In the genomic region with DNA sequence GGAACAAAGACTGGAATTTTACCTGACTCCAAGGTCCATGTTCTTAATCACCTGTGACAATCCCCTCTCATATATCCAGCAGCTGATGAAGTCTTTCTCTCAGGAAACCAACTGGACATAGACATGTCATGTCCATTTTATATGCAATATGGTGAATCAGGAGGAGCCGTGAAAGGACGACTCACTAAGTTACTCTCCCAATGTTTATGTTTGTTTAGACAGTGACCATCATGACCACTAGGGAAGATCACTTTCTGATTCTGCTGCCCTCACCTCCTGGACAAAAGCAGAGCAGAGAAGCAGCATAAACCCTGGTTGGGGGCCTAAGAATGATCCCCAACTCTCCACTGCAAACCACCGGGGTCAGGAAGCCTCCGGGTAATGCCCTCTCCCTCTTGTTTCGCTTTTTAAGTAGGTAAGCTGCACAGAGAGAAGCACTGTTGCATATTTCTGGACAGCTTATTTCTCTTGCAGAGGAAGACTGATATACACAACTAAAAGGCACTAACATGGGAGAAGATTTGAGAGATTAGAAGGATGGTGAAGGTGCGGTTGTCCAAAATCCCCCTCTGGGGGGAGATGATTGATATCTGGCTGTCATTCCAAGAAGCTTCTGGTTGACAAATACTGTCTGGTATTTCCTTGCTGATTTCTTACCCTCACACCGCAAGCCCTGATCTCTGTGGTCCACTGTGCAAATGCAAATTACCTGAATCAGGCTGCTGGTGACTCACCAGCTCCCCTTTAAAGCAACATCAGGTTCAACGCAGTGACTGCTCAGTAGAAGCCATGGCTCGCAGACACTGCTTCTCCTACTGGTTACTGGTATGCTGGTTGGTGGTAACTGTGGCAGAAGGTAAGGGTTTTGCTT, we compare ENCODE assay signal across 9 cellular contexts. TPM values are rescaled to one million over a fixed set of nuclear protein-coding genes. Genes with fewer than 3 reads are reported as not detected.
DNase-seq lines count a peak whose midpoint lies in the region; ATAC-seq, FAIRE-seq and TF ChIP-seq lines count a peak whose summit lies in the region.
"Had no signal": no experiment of that assay in that cellular context is flagged by ENCODE, and none has a peak within 500 bp of the region (broad histone marks: within the 10 kb centered on the region; RNA-seq: fewer than 3 reads in every experiment).

A gene with protein sequence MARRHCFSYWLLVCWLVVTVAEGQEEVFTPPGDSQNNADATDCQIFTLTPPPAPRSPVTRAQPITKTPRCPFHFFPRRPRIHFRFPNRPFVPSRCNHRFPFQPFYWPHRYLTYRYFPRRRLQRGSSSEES (plus strand): TSS at position 773 of the 871 bp plus-strand sequence. CDS start 17 bp downstream, at position 790.

- no peaks in the 10 kb centered on the region for H3K9me3 Mint-ChIP-seq in T-helper 2 cell treated with Interferon-gamma antibody and Interleukin-4, amounts not matched to agents 5 μg/mL and 100 μg/mL, for 36 hours
- no peaks in the 10 kb centered on the region for H3K9me3 Mint-ChIP-seq in mesothelial cell of epicardium

- TF ChIP-seq CTCF in BJ (IDR thresholded peaks at IDR 0.05; ENCODE audit: insufficient read depth, low read depth, low read length) (peak; percentile 20; the same call in 1 of the 2 replicates), mesothelial cell of epicardium (IDR thresholded peaks at IDR 0.05; ENCODE audit: unreplicated experiment) (peak; percentile 17)

- no peaks in the 10 kb centered on the region for H3K36me3 ChIP-seq in BJ (ENCODE audit: control insufficient read depth, insufficient read depth, low read length)

- no peak within 1 kb of the TSS for H3K4me3 ChIP-seq in BJ (ENCODE audit: low read depth, low read length)

- POLR2A ChIA-PET in BJ (lab: Charles Lee), result interaction anchor here (0.6 kb wide), 1 partner anchor 28 kb away, joined by 3 read pairs; no protein-coding TSS in a partner anchor

- no peak within 1 kb of the TSS for H3K27ac Mint-ChIP-seq in T-helper 2 cell treated with Interferon-gamma antibody and Interleukin-4, amounts not matched to agents 5 μg/mL and 100 μg/mL, for 36 hours
- no peak within 1 kb of the TSS for H3K27ac Mint-ChIP-seq in mesothelial cell of epicardium

- peaks cover 16% of the 10 kb centered on the region for H3K27me3 Mint-ChIP-seq in T-helper 2 cell treated with Interferon-gamma antibody and Interleukin-4, amounts not matched to agents 5 μg/mL and 100 μg/mL, for 36 hours (ENCODE audit: low read depth)
- H3K27me3 Mint-ChIP-seq in mesothelial cell of epicardium (ENCODE audit: low read depth), result peaks cover 1% of the 10 kb centered on the region

- no peaks in the 10 kb centered on the region for H3K36me3 Mint-ChIP-seq in T-helper 2 cell treated with Interferon-gamma antibody and Interleukin-4, amounts not matched to agents 5 μg/mL and 100 μg/mL, for 36 hours (ENCODE audit: low read depth)
- no peaks in the 10 kb centered on the region for H3K36me3 Mint-ChIP-seq in mesothelial cell of epicardium

- H3K4me1 Mint-ChIP-seq in T-helper 2 cell treated with Interferon-gamma antibody and Interleukin-4, amounts not matched to agents 5 μg/mL and 100 μg/mL, for 36 hours (ENCODE audit: low read depth), result peaks cover 4% of the 10 kb centered on the region
- peaks cover 39% of the 10 kb centered on the region for H3K4me1 Mint-ChIP-seq in mesothelial cell of epicardium

- ATAC-seq in HG03108 (IDR thresholded peaks at IDR 0.05; ENCODE audit: unreplicated experiment), result peak; percentile 96

- FAIRE-seq in GM19239 (lab: Jason Lieb, UNC), result no peak
- FAIRE-seq: endometrium had no signal

- intact Hi-C loops in posterior cingulate gyrus (cut with DNase I), result no loop called here

- peak within 1 kb of the TSS; percentile 5 for H3K4me3 Mint-ChIP-seq in T-helper 2 cell treated with Interferon-gamma antibody and Interleukin-4, amounts not matched to agents 5 μg/mL and 100 μg/mL, for 36 hours
- H3K4me3 Mint-ChIP-seq in mesothelial cell of epicardium, result no peak within 1 kb of the TSS

- DNase-seq in BJ (ENCODE audit: low read depth) (no peak), GM19239 (ENCODE audit: insufficient read length, low spot score) (peak; percentile 5), mesothelial cell of epicardium (ENCODE audit: low spot score in 2 of 2, unreplicated experiment in 2 of 2) (no peak), dedifferentiated amniotic fluid mesenchymal stem cell (ENCODE audit: extremely low spot score) (no peak), posterior cingulate gyrus (no peak), cerebellar nuclear complex (lab: John Stamatoyannopoulos, UW) (no peak)
- peak; percentile 35 for DNase-seq in T-helper 2 cell treated with Interferon-gamma antibody and Interleukin-4, amounts not matched to agents 5 μg/mL and 100 μg/mL, for 36 hours (ENCODE audit: low spot score)

- no peaks in the 10 kb centered on the region for H3K27me3 ChIP-seq in BJ (ENCODE audit: control insufficient read depth, insufficient read depth, low read length)

- CTCF ChIA-PET in BJ (lab: Yijun Ruan, JAX), result interaction anchor here (1.9 kb wide), 1 partner anchor 8 kb away, joined by 5 read pairs; no protein-coding TSS in a partner anchor

RNA-seq across cellular contexts. Expression of the gene that starts here (rescaled TPM):
- polyA plus RNA-seq in BJ (2011; rRNA removed), result not detected in 2 replicates
- polyA minus RNA-seq in BJ (2011; rRNA and poly(A)+ RNA removed), result not detected in 2 replicates
- total RNA-seq in mesothelial cell of epicardium, result 0.35 to 1.1 TPM (median 0.57 TPM) in 3 replicates

Comparison
In these comparisons a context has a peak if more than half of its experiments do, and no peak if none do; other contexts are left out.
1. DNase-seq: peak in GM19239 (single experiment) and T-helper 2 cell treated with Interferon-gamma antibody and Interleukin-4, amounts not matched to agents 5 μg/mL and 100 μg/mL, for 36 hours (single experiment); none in BJ (single experiment), mesothelial cell of epicardium (0 of 2), dedifferentiated amniotic fluid mesenchymal stem cell (single experiment), posterior cingulate gyrus (0 of 10) and cerebellar nuclear complex (0 of 2).